7 cellular contexts compared by ENCODE assay signal in genomic region chr2:231666171-231667095, GRCh38. TPM values are rescaled to one million over a fixed set of nuclear protein-coding genes. Genes with fewer than 3 reads are reported as not detected.
DNase-seq lines count a peak whose midpoint lies in the region; ATAC-seq and TF ChIP-seq lines count a peak whose summit lies in the region.

No MANE protein-coding gene starts in this region.

- intact Hi-C loops in adrenal gland (cut with DNase I) = no loop called here
- intact Hi-C loops in CD8-positive, alpha-beta T cell (cut with DNase I, micrococcal nuclease) = no loop called here

- H3K9me3 ChIP-seq in MG63 (no peaks in the 10 kb centered on the region), adrenal gland (replicated peaks in 1 of 3) (no peaks in the 10 kb centered on the region), right atrium auricular region (no peaks in the 10 kb centered on the region)
- H3K9me3 ChIP-seq in CD8-positive, alpha-beta T cell (ENCODE audit: low read length) = no peaks in the 10 kb centered on the region

- H3K36me3 ChIP-seq in H7 (replicated peaks; ENCODE audit: control insufficient read depth, insufficient read depth, low read length) (no peaks in the 10 kb centered on the region), MG63 (no peaks in the 10 kb centered on the region), adrenal gland (replicated peaks in 1 of 2) (no peaks in the 10 kb centered on the region), right atrium auricular region (no peaks in the 10 kb centered on the region)
- H3K36me3 ChIP-seq in CD8-positive, alpha-beta T cell (ENCODE audit: insufficient read depth, low read length) = no peaks in the 10 kb centered on the region

- H3K27me3 Mint-ChIP-seq in CD8-positive, alpha-beta T cell (ENCODE audit: low read depth) = no peaks in the 10 kb centered on the region

- H3K36me3 Mint-ChIP-seq in CD8-positive, alpha-beta T cell = no peaks in the 10 kb centered on the region

- CTCF ChIA-PET in CD8-positive, alpha-beta T cell (lab: Charles Lee) = interaction anchor here (0.5 to 7.6 kb wide), 4 partner anchors 11 to 48 kb away, joined by 3 to 70 read pairs (median 10); no protein-coding TSS in a partner anchor

- H3K4me3 ChIP-seq in GM12864 (ENCODE audit: low read depth, low read length) (peak overlapping the region; percentile 52), H7 (ENCODE audit: insufficient read depth, low read depth, low read length) (peak overlapping the region; percentile 45), MG63 (peak overlapping the region; percentile 55), adrenal gland (peak overlapping the region in 1 of 4 donors; percentile 48), right atrium auricular region (peak overlapping the region; percentile 47 to 54)
- H3K4me3 ChIP-seq in CD8-positive, alpha-beta T cell (ENCODE audit: low read depth, low read length) = no peak overlapping the region

- no peak overlapping the region for H3K27ac Mint-ChIP-seq in CD8-positive, alpha-beta T cell

- H3K27ac ChIP-seq in adrenal gland = peak overlapping the region; percentile 56 to 96 (median 88)
- H3K27ac ChIP-seq in right atrium auricular region = peak overlapping the region; percentile 98 to 100
- no peak overlapping the region for H3K27ac ChIP-seq in CD8-positive, alpha-beta T cell (ENCODE audit: low read depth, low read length)

- peaks cover 2% of the 10 kb centered on the region for H3K9me3 Mint-ChIP-seq in CD8-positive, alpha-beta T cell

- DNase-seq in GM12864 (ENCODE audit: low read depth) (no peak), H7 (peak; percentile 93), MG63 (peak; percentile 98), adrenal gland (peak; percentile 71 to 95 (median 78)), right atrium auricular region (ENCODE audit: low spot score) (peak; percentile 95), pons (ENCODE audit: low spot score) (peak; percentile 96)
- DNase-seq in CD8-positive, alpha-beta T cell = no peak

- peaks cover 0 to 17% of the 10 kb centered on the region in 2 donors for H3K4me1 ChIP-seq in adrenal gland (replicated peaks in 1 of 2)
- peaks cover 3 to 53% of the 10 kb centered on the region in 2 donors for H3K4me1 ChIP-seq in right atrium auricular region
- H3K4me1 ChIP-seq in CD8-positive, alpha-beta T cell (ENCODE audit: insufficient read depth, low read length) = peaks cover 14% of the 10 kb centered on the region

- TF ChIP-seq POLR2A in adrenal gland (IDR thresholded peaks at IDR 0.05) = peak; percentile 49 to 55

- 33 to 56% (median 49%) methylated on average over 13 to 32 of the region's 32 CpGs for whole genome bisulfite sequencing in adrenal gland, 4 donors

- ATAC-seq in CD8-positive, alpha-beta T cell = no peak

- no peak for TF ChIP-seq CTCF in GM12864 (IDR thresholded peaks at IDR 0.05; ENCODE audit: low read depth, low read length, missing control alignments)
- TF ChIP-seq CTCF in adrenal gland (IDR thresholded peaks at IDR 0.05) = peak in 1 of 6 experiments; percentile 15
- peak in 1 of 2 donors; percentile 23 for TF ChIP-seq CTCF in right atrium auricular region (IDR thresholded peaks at IDR 0.05)
- no peak for TF ChIP-seq CTCF in CD8-positive, alpha-beta T cell (IDR thresholded peaks at IDR 0.05)

- POLR2A ChIA-PET in CD8-positive, alpha-beta T cell (lab: Charles Lee) = interaction anchor here (1.2 kb wide), 1 partner anchor 10 kb away, joined by 3 read pairs; no protein-coding TSS in a partner anchor

- H3K27me3 ChIP-seq in H7 (ENCODE audit: control insufficient read depth, insufficient read depth, low read length) (no peaks in the 10 kb centered on the region), MG63 (no peaks in the 10 kb centered on the region), adrenal gland (no peaks in the 10 kb centered on the region), right atrium auricular region (no peaks in the 10 kb centered on the region)
- H3K27me3 ChIP-seq in CD8-positive, alpha-beta T cell (ENCODE audit: insufficient read depth, low read length) = no peaks in the 10 kb centered on the region

- H3K4me1 Mint-ChIP-seq in CD8-positive, alpha-beta T cell (ENCODE audit: low read depth) = peaks cover 12% of the 10 kb centered on the region

- no peak overlapping the region for H3K4me3 Mint-ChIP-seq in CD8-positive, alpha-beta T cell

RNA-seq across cellular contexts. Expression of gene PTMA, which starts 41.9 kb away (rescaled TPM):
- 2,153 and 2,302 TPM in 2 replicates for total RNA-seq in H7 (2014; rRNA removed; shearing (Covaris generic))
- 1,493 and 1,533 TPM in 2 replicates for total RNA-seq in MG63 (2014; rRNA removed; shearing (Covaris generic); ENCODE audit: low replicate concordance)
- 100 to 1,000 TPM; 346 to 719 (median 451) TPM for total RNA-seq in adrenal gland
- polyA plus RNA-seq in adrenal gland = 1,000 to 10,000 TPM; 1,074 to 1,198 (median 1,079) TPM
- 100 to 1,000 TPM; 234 to 430 TPM for total RNA-seq in right atrium auricular region
- total RNA-seq in CD8-positive, alpha-beta T cell = 1,000 to 10,000 TPM; 1,661 to 1,675 TPM

Comparison
In these comparisons a context has a peak if more than half of its experiments do, and no peak if none do; other contexts are left out.
1. DNase-seq: peak in H7 (single experiment), MG63 (single experiment), adrenal gland (7 of 7), right atrium auricular region (single experiment) and pons (single experiment); none in GM12864 (single experiment) and CD8-positive, alpha-beta T cell (0 of 7).